In genomic region chr1:100949515-100950158, GRCh38 we compare ENCODE assay signal across 8 cellular contexts. TPM values are rescaled to one million over a fixed set of nuclear protein-coding genes. Genes with fewer than 3 reads are reported as not detected.
DNase-seq lines count a peak whose midpoint lies in the region; ATAC-seq and TF ChIP-seq lines count a peak whose summit lies in the region.
"Not testable (repeated sequence)": the region's sequence is repeated elsewhere in the genome, so short reads cannot be mapped to it uniquely, and the experiment has no call there.

No MANE protein-coding gene starts in this region.

- H2BK15ac ChIP-seq in IMR-90 (ENCODE audit: low read depth, low read length): not testable (repeated sequence)

- H3K23ac ChIP-seq in IMR-90 (ENCODE audit: low read depth, low read length): 0 out of 2 replicates have a peak overlapping the region, but pooled peaks have one; percentile 21

- not testable (repeated sequence) for H3K9me2 ChIP-seq in PC-9 (ENCODE audit: insufficient read depth)

- H4K8ac ChIP-seq in IMR-90 (ENCODE audit: low read depth in 2 of 2, low read length in 2 of 2): not testable (repeated sequence)

- TF ChIP-seq RAD21 in IMR-90 (IDR thresholded peaks at IDR 0.05; ENCODE audit: low read length): not testable (repeated sequence)

- CTCF ChIA-PET in IMR-90 (lab: Yijun Ruan, JAX) (interaction anchor here (0.6 to 1.1 kb wide), 2 partner anchors 11 to 70 kb away, joined by 4 to 5 read pairs; no protein-coding TSS in a partner anchor), PC-9 (lab: Charles Lee) (interaction anchor here (0.5 to 1.7 kb wide), 4 partner anchors 55 to 339 kb away, joined by 3 to 5 read pairs (median 3); partner anchors contain the start of gene EXTL2)

- H3K4me3 ChIP-seq in IMR-90 (ENCODE audit: insufficient read depth, low read depth, low read length); PC-9; suprapubic skin: not testable (repeated sequence)

- not testable (repeated sequence) for H3K27ac ChIP-seq in IMR-90 (ENCODE audit: insufficient read depth, low read length); PC-9; suprapubic skin

- H4K91ac ChIP-seq in IMR-90 (ENCODE audit: insufficient read depth, low read depth, low read length): not testable (repeated sequence)

- intact Hi-C loops in IMR-90 (cut with micrococcal nuclease); PC-9 (cut with micrococcal nuclease; ENCODE audit: unreplicated experiment): not testable (repeated sequence)

- not testable (repeated sequence) for H2AK9ac ChIP-seq in IMR-90 (replicated peaks; ENCODE audit: low read depth, low read length, poor library complexity)

- H3K14ac ChIP-seq in IMR-90 (replicated peaks; ENCODE audit: low read depth, low read length): 0 out of 2 replicates have a peak overlapping the region, but pooled peaks have one; percentile 30

- dilution Hi-C loops in IMR-90 (cut with HindIII; ENCODE audit: low sequenced_read_pairs, unreplicated experiment): not testable (repeated sequence)

- not testable (repeated sequence) for H2AFZ ChIP-seq in IMR-90 (replicated peaks; ENCODE audit: low read length, poor library complexity); PC-9

- not testable (repeated sequence) for H3K56ac ChIP-seq in IMR-90 (ENCODE audit: extremely low read depth, insufficient read depth, low read length)

- H3K18ac ChIP-seq in IMR-90 (ENCODE audit: low read depth, low read length): not testable (repeated sequence)

- ATAC-seq in GM18519 (IDR thresholded peaks at IDR 0.05; ENCODE audit: low FRiP score, unreplicated experiment): peak; percentile 47
- ATAC-seq in HG02588 (IDR thresholded peaks at IDR 0.05; ENCODE audit: unreplicated experiment): peak; percentile 90
- ATAC-seq in IMR-90 (ENCODE audit: low read depth): peak; percentile 58
- ATAC-seq in activated T-cell treated with anti-CD3 and anti-CD28 coated beads, Interleukin-2, amount 50 U/mL, for 4 hours: not testable (repeated sequence)

- H3K27me3 Mint-ChIP-seq in activated T-cell treated with anti-CD3 and anti-CD28 coated beads, Interleukin-2, amount 50 U/mL, for 4 hours (ENCODE audit: low read depth); endothelial cell (ENCODE audit: unreplicated experiment): not testable (repeated sequence)

- H2BK20ac ChIP-seq in IMR-90 (ENCODE audit: low read depth, low read length): not testable (repeated sequence)

- H4K20me1 ChIP-seq in IMR-90 (ENCODE audit: insufficient read depth, low read length): not testable (repeated sequence)
- H4K20me1 ChIP-seq in PC-9 (ENCODE audit: insufficient read depth): peaks cover 14% of the 10 kb centered on the region

- H3K36me3 ChIP-seq in IMR-90 (ENCODE audit: control insufficient read depth, insufficient read depth, low read length): not testable (repeated sequence)
- H3K36me3 ChIP-seq in PC-9 (ENCODE audit: low read depth): peaks cover 18% of the 10 kb centered on the region; the same call in 1 of the 2 replicates
- H3K36me3 ChIP-seq in suprapubic skin: peaks cover 16% of the 10 kb centered on the region

- peak overlapping the region; percentile 59; the same call in 1 of the 2 replicates for H2AK5ac ChIP-seq in IMR-90 (ENCODE audit: low read depth, low read length)

- not testable (repeated sequence) for H3F3A ChIP-seq in PC-9 (ENCODE audit: insufficient read depth, low read depth)

- H3K79me1 ChIP-seq in IMR-90 (ENCODE audit: low read depth in 1 of 2, low read length in 2 of 2): peaks cover 15 to 36% of the 10 kb centered on the region in 2 experiments

- not testable (repeated sequence) for H3K4ac ChIP-seq in IMR-90 (ENCODE audit: low read depth, low read length)

- H3K4me3 Mint-ChIP-seq in activated T-cell treated with anti-CD3 and anti-CD28 coated beads, Interleukin-2, amount 50 U/mL, for 4 hours; endothelial cell (ENCODE audit: unreplicated experiment): not testable (repeated sequence)

- not testable (repeated sequence) for H2BK5ac ChIP-seq in IMR-90 (ENCODE audit: low read depth, low read length, poor library complexity, severe bottlenecking)

- peaks cover 68% of the 10 kb centered on the region for H3K4me1 Mint-ChIP-seq in activated T-cell treated with anti-CD3 and anti-CD28 coated beads, Interleukin-2, amount 50 U/mL, for 4 hours (ENCODE audit: low read depth)
- peaks cover 21% of the 10 kb centered on the region for H3K4me1 Mint-ChIP-seq in endothelial cell (ENCODE audit: unreplicated experiment)

- not testable (repeated sequence) for H2BK120ac ChIP-seq in IMR-90 (ENCODE audit: low read depth, low read length)

- not testable (repeated sequence) for H3K4me1 ChIP-seq in IMR-90 (ENCODE audit: control insufficient read depth, insufficient read depth, low read length)
- H3K4me1 ChIP-seq in PC-9 (replicated peaks; ENCODE audit: insufficient read depth) (peaks cover 11% of the 10 kb centered on the region; the same call in 1 of the 2 replicates), suprapubic skin (peaks cover 14% of the 10 kb centered on the region)

- H3K9me1 ChIP-seq in IMR-90 (ENCODE audit: insufficient read depth, low read length): not testable (repeated sequence)

- not testable (repeated sequence) for H3K9ac ChIP-seq in IMR-90 (ENCODE audit: low read depth, low read length)

- not testable (repeated sequence) for H3K9me3 ChIP-seq in IMR-90 (ENCODE audit: control insufficient read depth, insufficient read depth, low read length); PC-9 (ENCODE audit: insufficient read depth, low read depth); suprapubic skin

- WGBS in IMR-90 (ENCODE audit: extremely low coverage in 2 of 2, insufficient read length in 1 of 2), 2 experiments: 20% methylated on average over 1 of the region's 9 CpGs; no CpG with 5 or more reads in 1 of the 2 experiments
- 82% methylated on average over 6 of the region's 9 CpGs for WGBS in suprapubic skin

- H3K27me3 ChIP-seq in IMR-90 (ENCODE audit: control insufficient read depth, insufficient read depth, low read length); PC-9 (ENCODE audit: insufficient read depth, low read depth); suprapubic skin: not testable (repeated sequence)

- BruUV-seq in IMR-90 (replicated peaks; lab: Mats Ljungman, UMichigan); PC-9 (replicated peaks; lab: Mats Ljungman, UMichigan): not testable (repeated sequence)

- not testable (repeated sequence) for TF ChIP-seq EP300 in suprapubic skin (IDR thresholded peaks at IDR 0.05)

- H3K79me2 ChIP-seq in PC-9 (ENCODE audit: low read depth): peaks cover 28% of the 10 kb centered on the region; the same call in 1 of the 2 replicates

- not testable (repeated sequence) for H4K5ac ChIP-seq in IMR-90 (ENCODE audit: low read depth, low read length)

- TF ChIP-seq CTCF in IMR-90 (conservative IDR thresholded peaks at IDR 0.05; ENCODE audit: low read depth, low read length); PC-9 (conservative IDR thresholded peaks at IDR 0.05); endothelial cell (IDR thresholded peaks at IDR 0.05; ENCODE audit: unreplicated experiment); suprapubic skin (IDR thresholded peaks at IDR 0.05): not testable (repeated sequence)

- POLR2A ChIA-PET in IMR-90 (lab: Charles Lee; ENCODE audit: unreplicated experiment): not testable (repeated sequence)
- POLR2A ChIA-PET in PC-9 (lab: Charles Lee; ENCODE audit: unreplicated experiment): interaction anchor here (0.6 kb wide), 2 partner anchors 11 to 25 kb away, joined by 3 to 4 read pairs; no protein-coding TSS in a partner anchor

- not testable (repeated sequence) for H3K4me2 ChIP-seq in IMR-90 (ENCODE audit: low read depth, low read length)
- 0 out of 2 replicates have a peak overlapping the region, but pooled peaks have one; percentile 4 for H3K4me2 ChIP-seq in PC-9

- H3K9me3 Mint-ChIP-seq in activated T-cell treated with anti-CD3 and anti-CD28 coated beads, Interleukin-2, amount 50 U/mL, for 4 hours: peaks cover 59% of the 10 kb centered on the region
- not testable (repeated sequence) for H3K9me3 Mint-ChIP-seq in endothelial cell (ENCODE audit: unreplicated experiment)

- in situ Hi-C loops in IMR-90 (cut with MboI; ENCODE audit: low sequenced_read_pairs): not testable (repeated sequence)

- DNase-seq in IMR-90: peak; percentile 10
- peak in 1 of 2 experiments; percentile 69 for DNase-seq in PC-9
- DNase-seq in activated T-cell treated with anti-CD3 and anti-CD28 coated beads, Interleukin-2, amount 50 U/mL, for 4 hours: peak; percentile 34
- DNase-seq in endothelial cell (ENCODE audit: low spot score): peak; percentile 29
- peak; percentile 62 for DNase-seq in mesenteric fat pad (ENCODE audit: low spot score)
- DNase-seq in suprapubic skin (ENCODE audit: low spot score in 2 of 2): peak; percentile 70 to 81

- H3K36me3 Mint-ChIP-seq in activated T-cell treated with anti-CD3 and anti-CD28 coated beads, Interleukin-2, amount 50 U/mL, for 4 hours (ENCODE audit: insufficient read depth): peaks cover 78% of the 10 kb centered on the region
- H3K36me3 Mint-ChIP-seq in endothelial cell (ENCODE audit: low read depth, unreplicated experiment): peaks cover 48% of the 10 kb centered on the region

- not testable (repeated sequence) for H3K27ac Mint-ChIP-seq in endothelial cell (ENCODE audit: unreplicated experiment)

- not testable (repeated sequence) for TF ChIP-seq POLR2A in IMR-90 (IDR thresholded peaks at IDR 0.05; ENCODE audit: low read depth, low read length); suprapubic skin (IDR thresholded peaks at IDR 0.05)

RNA-seq across cellular contexts. Expression of gene SLC30A7, which starts 53.7 kb away (rescaled TPM):
- total RNA-seq in IMR-90 (2012; rRNA removed) (60.2 and 87.2 TPM in 2 replicates), PC-9 (2021) (18.4 and 27.4 TPM in 2 replicates), endothelial cell (ENCODE audit: unreplicated experiment) (33.2 TPM), mesenteric fat pad (31.5 TPM), suprapubic skin (10 to 100 TPM; 16.4 to 22.5 (median 19.5) TPM)
- 5.1 and 8.4 TPM in 2 replicates for polyA plus RNA-seq in IMR-90 (2012; rRNA removed)
- polyA plus RNA-seq in IMR-90 (2012; cell fraction: cytosol; rRNA removed): 1.5 and 1.9 TPM in 2 replicates
- polyA plus RNA-seq in IMR-90 (2012; cell fraction: nucleus; rRNA removed; ENCODE audit: low replicate concordance): 2.5 and 12.1 TPM in 2 replicates
- 10 to 100 TPM; 37.7 to 48.9 (median 46.3) TPM for total RNA-seq in activated T-cell treated with anti-CD3 and anti-CD28 coated beads, Interleukin-2, amount 50 U/mL, for 4 hours

RNA-seq across cellular contexts. Expression of gene EXTL2, which starts 55.0 kb away (rescaled TPM):
- total RNA-seq in IMR-90 (2012; rRNA removed) (26.4 and 27.6 TPM in 2 replicates), PC-9 (2021) (16.3 and 20.2 TPM in 2 replicates), endothelial cell (ENCODE audit: unreplicated experiment) (31.5 TPM), mesenteric fat pad (13.2 TPM), suprapubic skin (1 to 10 TPM; 3.8 to 5.9 (median 5.0) TPM)
- 19.2 and 24.9 TPM in 2 replicates for polyA plus RNA-seq in IMR-90 (2012; rRNA removed)
- polyA plus RNA-seq in IMR-90 (2012; cell fraction: cytosol; rRNA removed): 5.0 and 6.2 TPM in 2 replicates
- polyA plus RNA-seq in IMR-90 (2012; cell fraction: nucleus; rRNA removed; ENCODE audit: low replicate concordance): 5.3 and 39.8 TPM in 2 replicates
- total RNA-seq in activated T-cell treated with anti-CD3 and anti-CD28 coated beads, Interleukin-2, amount 50 U/mL, for 4 hours: 1 to 10 TPM; 4.5 to 6.0 (median 5.8) TPM
